In the genomic region with DNA sequence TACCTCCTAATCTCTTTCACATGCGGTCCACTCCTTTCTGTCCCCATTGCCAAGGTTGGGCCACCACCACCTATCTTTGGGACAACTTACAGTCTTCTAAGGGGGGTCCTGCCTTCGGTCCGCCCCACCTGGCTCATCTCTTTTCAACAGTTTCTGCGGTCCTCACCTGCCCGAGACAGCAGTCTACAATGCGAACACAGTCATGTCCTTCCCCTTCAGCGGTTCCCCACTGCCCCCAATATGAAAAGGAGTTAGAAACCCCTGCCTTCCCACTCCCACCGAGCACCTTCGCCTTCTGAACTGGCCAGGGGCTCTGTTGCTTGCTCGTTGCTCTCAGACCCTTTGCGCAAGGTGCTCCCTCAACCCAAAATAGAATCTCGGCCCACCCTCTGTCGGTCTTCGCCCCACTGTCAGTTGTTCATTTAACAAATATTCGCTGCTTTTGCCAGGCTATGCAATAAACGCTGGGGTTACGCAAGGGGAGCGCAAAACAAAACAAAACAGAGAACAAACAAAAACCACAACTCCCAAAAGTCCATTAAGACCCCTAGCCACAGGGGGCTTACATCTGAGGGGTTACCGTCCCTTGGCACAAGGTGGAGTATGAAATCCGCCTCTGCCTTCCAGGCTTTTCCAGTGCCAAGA, we compare ENCODE assay signal across 8 cellular contexts. TPM values are rescaled to one million over a fixed set of nuclear protein-coding genes. Genes with fewer than 3 reads are reported as not detected.
DNase-seq lines count a peak whose midpoint lies in the region; ATAC-seq lines count a peak whose summit lies in the region.

No MANE protein-coding gene starts in this region.

- H3K27me3 Mint-ChIP-seq in activated CD8-positive, alpha-beta T cell treated with anti-CD3 and anti-CD28 coated beads, Interleukin-2, amount 10 ng/mL, durations not matched to agents 7 days and 5 days (ENCODE audit: low read depth) = peaks cover 18% of the 10 kb centered on the region

- H3K4me1 ChIP-seq in HAP-1 (peaks cover 18% of the 10 kb centered on the region), skeletal muscle tissue (ENCODE audit: control insufficient read depth in 3 of 3, insufficient read depth in 3 of 3, low read length in 3 of 3) (peaks cover 12 to 21% (median 15%) of the 10 kb centered on the region in 3 donors)

- intact Hi-C loops in left ventricle myocardium superior (cut with micrococcal nuclease) = no loop called here

- in situ Hi-C loops in HAP-1 (cut with MboI; ENCODE audit: low sequenced_read_pairs) = no loop called here

- peak overlapping the region; percentile 99 for H3K4me3 Mint-ChIP-seq in activated CD8-positive, alpha-beta T cell treated with anti-CD3 and anti-CD28 coated beads, Interleukin-2, amount 10 ng/mL, durations not matched to agents 7 days and 5 days

- peaks cover 39% of the 10 kb centered on the region for H3K4me1 Mint-ChIP-seq in activated CD8-positive, alpha-beta T cell treated with anti-CD3 and anti-CD28 coated beads, Interleukin-2, amount 10 ng/mL, durations not matched to agents 7 days and 5 days (ENCODE audit: low read depth)

- peak overlapping the region; percentile 26 for H3K27ac ChIP-seq in skeletal muscle tissue (ENCODE audit: low read depth, low read length)

- peaks cover 36% of the 10 kb centered on the region for H3K36me3 Mint-ChIP-seq in activated CD8-positive, alpha-beta T cell treated with anti-CD3 and anti-CD28 coated beads, Interleukin-2, amount 10 ng/mL, durations not matched to agents 7 days and 5 days (ENCODE audit: low read depth)

- no peaks in the 10 kb centered on the region for H3K9me3 Mint-ChIP-seq in activated CD8-positive, alpha-beta T cell treated with anti-CD3 and anti-CD28 coated beads, Interleukin-2, amount 10 ng/mL, durations not matched to agents 7 days and 5 days (ENCODE audit: insufficient read depth)

- peak overlapping the region; percentile 85 for H3K4me3 ChIP-seq in HAP-1
- H3K4me3 ChIP-seq in skeletal muscle tissue (ENCODE audit: low read length in 3 of 3) = peak overlapping the region; percentile 91 to 96 (median 95)

- peak overlapping the region; percentile 85 to 89 (median 88) for H3K9ac ChIP-seq in skeletal muscle tissue (ENCODE audit: low read depth in 1 of 3, low read length in 3 of 3)

- H3K36me3 ChIP-seq in HAP-1 (replicated peaks) = peaks cover 22% of the 10 kb centered on the region
- no peaks in the 10 kb centered on the region for H3K36me3 ChIP-seq in skeletal muscle tissue (ENCODE audit: control insufficient read depth in 3 of 3, insufficient read depth in 3 of 3, low read length in 3 of 3)

- peak overlapping the region; percentile 96 for H3K27ac Mint-ChIP-seq in activated CD8-positive, alpha-beta T cell treated with anti-CD3 and anti-CD28 coated beads, Interleukin-2, amount 10 ng/mL, durations not matched to agents 7 days and 5 days

- no peak for ATAC-seq in activated CD8-positive, alpha-beta T cell treated with anti-CD3 and anti-CD28 coated beads, Interleukin-2, amount 10 ng/mL, durations not matched to agents 7 days and 5 days
- ATAC-seq in left ventricle myocardium superior = peak; percentile 44

- DNase-seq in HAP-1 (ENCODE audit: low spot score in 2 of 2) = no peak
- DNase-seq in activated CD8-positive, alpha-beta T cell treated with anti-CD3 and anti-CD28 coated beads, Interleukin-2, amount 10 ng/mL, durations not matched to agents 7 days and 5 days = no peak
- DNase-seq in left ventricle myocardium superior = no peak
- DNase-seq in NCI-H2171 treated with DMSO at 0.1 percent for 48 hours (lab: John Stamatoyannopoulos, UW) = no peak
- no peak for DNase-seq in central memory CD4-positive, alpha-beta T cell
- no peak for DNase-seq in A172 (ENCODE audit: low spot score)
- DNase-seq in NCI-H1930 (lab: John Stamatoyannopoulos, UW) = no peak

- H3K9me3 ChIP-seq in HAP-1 (peaks cover 8% of the 10 kb centered on the region; the same call in 1 of the 2 replicates), skeletal muscle tissue (ENCODE audit: control insufficient read depth in 3 of 3, low read length in 3 of 3) (no peaks in the 10 kb centered on the region)

- CTCF ChIA-PET in activated CD8-positive, alpha-beta T cell treated with anti-CD3 and anti-CD28 coated beads, Interleukin-2, amount 10 ng/mL, durations not matched to agents 7 days and 5 days (lab: Charles Lee) = interaction anchor here (1.0 to 4.7 kb wide), 8 partner anchors 10 to 605 kb away, joined by 3 to 82 read pairs (median 6); a partner anchor contains a TSS

- H3K27me3 ChIP-seq in HAP-1 (ENCODE audit: low read depth) (no peaks in the 10 kb centered on the region), skeletal muscle tissue (ENCODE audit: control insufficient read depth in 3 of 3, insufficient read depth in 3 of 3, low read length in 3 of 3) (no peaks in the 10 kb centered on the region)

- POLR2A ChIA-PET in activated CD8-positive, alpha-beta T cell treated with anti-CD3 and anti-CD28 coated beads, Interleukin-2, amount 10 ng/mL, durations not matched to agents 7 days and 5 days (lab: Charles Lee) = interaction anchor here (0.6 to 3.2 kb wide), 6 partner anchors 13 to 1206 kb away, joined by 3 to 19 read pairs (median 6); no protein-coding TSS in a partner anchor

RNA-seq across cellular contexts. Expression of a gene that starts 0.6 kb away (rescaled TPM):
- total RNA-seq in activated CD8-positive, alpha-beta T cell treated with anti-CD3 and anti-CD28 coated beads, Interleukin-2, amount 10 ng/mL, durations not matched to agents 7 days and 5 days = 100 to 1,000 TPM; 203 to 213 TPM
- total RNA-seq in left ventricle myocardium superior = 1.9 TPM
- 12.0 TPM for total RNA-seq in skeletal muscle tissue
- 69.6 and 87.2 TPM in 2 replicates for total RNA-seq in A172 (2014; rRNA removed; shearing (Covaris generic))

RNA-seq across cellular contexts. Expression of a gene that starts 21.8 kb away (rescaled TPM):
- not detected for total RNA-seq in activated CD8-positive, alpha-beta T cell treated with anti-CD3 and anti-CD28 coated beads, Interleukin-2, amount 10 ng/mL, durations not matched to agents 7 days and 5 days
- total RNA-seq in left ventricle myocardium superior (not detected), skeletal muscle tissue (0.52 TPM)
- not detected in 2 replicates for total RNA-seq in A172 (2014; rRNA removed; shearing (Covaris generic))
